In the genomic region with DNA sequence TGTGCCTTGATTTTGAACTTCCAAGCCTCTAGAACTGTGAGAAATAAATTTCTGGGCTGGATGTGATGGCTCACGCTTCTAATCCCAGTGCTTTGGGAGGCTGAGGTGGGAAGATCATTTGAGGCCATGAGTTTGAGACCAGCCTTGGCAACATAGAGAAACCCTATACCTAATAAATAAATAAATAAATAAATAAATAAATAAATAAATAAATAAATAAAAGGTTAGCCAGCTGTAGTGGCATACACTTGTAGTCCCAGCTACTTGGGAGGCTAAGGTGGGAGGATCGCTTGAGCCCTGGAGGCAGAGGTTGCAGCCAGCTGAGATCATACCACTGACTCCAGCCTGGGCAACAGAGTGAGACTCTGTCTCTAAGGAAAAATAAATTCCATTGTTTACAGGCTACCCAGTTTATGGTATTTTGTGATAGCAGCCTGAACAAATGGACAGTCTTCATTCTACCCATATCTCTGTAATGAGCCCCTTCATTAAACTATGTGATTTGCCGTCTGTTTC, we compare ENCODE assay signal across 24 cellular contexts.
DNase-seq lines count a peak whose midpoint lies in the region; ATAC-seq and TF ChIP-seq lines count a peak whose summit lies in the region.
"Had no signal": no experiment of that assay in that cellular context is flagged by ENCODE, and none has a peak within 500 bp of the region (broad histone marks: within the 10 kb centered on the region; RNA-seq: fewer than 3 reads in every experiment).

No MANE protein-coding gene starts in this region.

- H3K4me1 ChIP-seq in HUES64 (ENCODE audit: insufficient read depth, low read length) (peaks cover 26% of the 10 kb centered on the region), mammary epithelial cell (ENCODE audit: insufficient read depth, low read length) (peaks cover 54% of the 10 kb centered on the region), iPS-20b (ENCODE audit: insufficient read depth, low read length) (peaks cover 21% of the 10 kb centered on the region)

- dilution Hi-C loops in mammary epithelial cell (cut with HindIII; ENCODE audit: low sequenced_read_pairs): no loop called here

- CTCF ChIA-PET in mammary epithelial cell (lab: Charles Lee; ENCODE audit: low non-redundant PET): no interaction called here

- H3K4me2 ChIP-seq in mammary epithelial cell (ENCODE audit: insufficient read depth, low read depth, low read length): no peak overlapping the region

- H3K9ac ChIP-seq in HUES64 (ENCODE audit: low read depth, low read length) (peak overlapping the region; percentile 44; the same call in 1 of the 2 replicates), mammary epithelial cell (ENCODE audit: insufficient read depth, low read length) (peak overlapping the region; percentile 3), iPS-20b (ENCODE audit: low read depth, low read length) (peak overlapping the region; percentile 13; the same call in 1 of the 2 replicates)
- H3K9ac ChIP-seq: SK-N-SH had no signal

- peaks cover 4% of the 10 kb centered on the region for H3K36me3 Mint-ChIP-seq in type B pancreatic cell
- H3K36me3 Mint-ChIP-seq: activated naive CD8-positive, alpha-beta T cell; naive thymus-derived CD8-positive, alpha-beta T cell had no signal

- no peak overlapping the region for H2AFZ ChIP-seq in mammary epithelial cell (ENCODE audit: low read depth, low read length)

- H3K4me1 Mint-ChIP-seq in type B pancreatic cell (ENCODE audit: unreplicated experiment): peaks cover 16% of the 10 kb centered on the region

- H3K27me3 ChIP-seq in HUES64 (ENCODE audit: insufficient read depth, low read length) (no peaks in the 10 kb centered on the region), mammary epithelial cell (ENCODE audit: insufficient read depth, low read length) (no peaks in the 10 kb centered on the region), iPS-20b (ENCODE audit: insufficient read depth, low read length) (no peaks in the 10 kb centered on the region)

- WGBS in HUES64: 93% methylated on average over 3 of the region's 3 CpGs
- 100% methylated on average over 2 of the region's 3 CpGs for WGBS in mammary epithelial cell (ENCODE audit: low coverage, missing lambda C conversion rate)

- H3K36me3 ChIP-seq in HUES64 (ENCODE audit: insufficient read depth, low read length) (no peaks in the 10 kb centered on the region), mammary epithelial cell (ENCODE audit: insufficient read depth, low read length) (no peaks in the 10 kb centered on the region), iPS-20b (ENCODE audit: insufficient read depth, low read depth, low read length) (no peaks in the 10 kb centered on the region)

- H3K4me3 ChIP-seq in HUES64 (ENCODE audit: low read length) (no peak overlapping the region), mammary epithelial cell (replicated peaks in 1 of 3; ENCODE audit: insufficient read depth in 1 of 3, low read depth in 2 of 3, low read length in 3 of 3) (no peak overlapping the region), iPS-20b (ENCODE audit: low read length) (no peak overlapping the region)

- H4K20me1 ChIP-seq in mammary epithelial cell (ENCODE audit: insufficient read depth, low read length): no peaks in the 10 kb centered on the region

- ATAC-seq in HG02571 (IDR thresholded peaks at IDR 0.05; ENCODE audit: unreplicated experiment) (no peak), GM18519 (IDR thresholded peaks at IDR 0.05; ENCODE audit: low FRiP score, unreplicated experiment) (no peak), GM18867 (IDR thresholded peaks at IDR 0.05; ENCODE audit: unreplicated experiment) (no peak)
- ATAC-seq: left ventricle myocardium superior; naive thymus-derived CD8-positive, alpha-beta T cell had no signal

- TF ChIP-seq CTCF in mammary epithelial cell (conservative IDR thresholded peaks at IDR 0.05 in 1 of 2, IDR thresholded peaks at IDR 0.05 in 1 of 2; ENCODE audit: extremely low read depth in 1 of 2, insufficient read depth in 1 of 2, low read depth in 1 of 2, low read length in 2 of 2) (no peak), type B pancreatic cell (conservative IDR thresholded peaks at IDR 0.05) (no peak)

- DNase-seq in mammary epithelial cell (no peak), type B pancreatic cell (ENCODE audit: extremely low spot score, unreplicated experiment) (no peak), amniotic stem cell (lab: John Stamatoyannopoulos, UW) (no peak)
- DNase-seq: activated T-cell treated with anti-CD3 and anti-CD28 coated beads for 4 hours; aorta; Caco-2; central memory CD4-positive, alpha-beta T cell; DMS79 treated with DMSO at 0.1 percent for 48 hours; islet precursor cell; left ventricle myocardium superior; naive thymus-derived CD8-positive, alpha-beta T cell; NCI-H1105; NCI-H1930; NCI-H526 treated with DMSO at 0.1 percent for 48 hours; SK-N-SH; small intestine had no signal

- H3K79me2 ChIP-seq in mammary epithelial cell (ENCODE audit: insufficient read depth, low read length): no peaks in the 10 kb centered on the region

- H3K9me3 Mint-ChIP-seq in type B pancreatic cell: peaks cover 9% of the 10 kb centered on the region
- H3K9me3 Mint-ChIP-seq: naive thymus-derived CD8-positive, alpha-beta T cell; T-helper 1 cell treated with Interleukin-12 subunit alpha and Interleukin-12 subunit beta and Interleukin-4 antibody, amounts not matched to agents 30 μg/mL and 1 μg/mL, for 36 hours had no signal

- H3K27ac ChIP-seq in HUES64 (ENCODE audit: low read depth, low read length): peak overlapping the region; percentile 90
- peak overlapping the region; percentile 57 for H3K27ac ChIP-seq in mammary epithelial cell (ENCODE audit: insufficient read depth, low read depth, low read length)
- no peak overlapping the region for H3K27ac ChIP-seq in iPS-20b (ENCODE audit: low read length)
- H3K27ac ChIP-seq: C4-2B had no signal

- BruUV-seq in mammary epithelial cell (replicated peaks; lab: Mats Ljungman, UMichigan): no TSS peak

- H3K4me3 Mint-ChIP-seq in type B pancreatic cell: peak overlapping the region; percentile 37
- H3K4me3 Mint-ChIP-seq: activated naive CD8-positive, alpha-beta T cell; naive thymus-derived CD8-positive, alpha-beta T cell; T-helper 1 cell treated with Interleukin-12 subunit alpha and Interleukin-12 subunit beta and Interleukin-4 antibody, amounts not matched to agents 30 μg/mL and 1 μg/mL, for 36 hours had no signal

- in situ Hi-C loops in mammary epithelial cell (cut with MboI; ENCODE audit: low sequenced_read_pairs in 2 of 2): no loop called here

- H3K27ac Mint-ChIP-seq in type B pancreatic cell: peak overlapping the region; percentile 91
- H3K27ac Mint-ChIP-seq: activated naive CD8-positive, alpha-beta T cell; naive thymus-derived CD8-positive, alpha-beta T cell; T-helper 1 cell treated with Interleukin-12 subunit alpha and Interleukin-12 subunit beta and Interleukin-4 antibody, amounts not matched to agents 30 μg/mL and 1 μg/mL, for 36 hours had no signal

- no peaks in the 10 kb centered on the region for H3K27me3 Mint-ChIP-seq in type B pancreatic cell

- intact Hi-C loops in mammary epithelial cell (cut with micrococcal nuclease): no loop called here

- H3K9me3 ChIP-seq in HUES64 (ENCODE audit: insufficient read depth, low read depth, low read length): no peaks in the 10 kb centered on the region
- no peaks in the 10 kb centered on the region for H3K9me3 ChIP-seq in mammary epithelial cell (replicated peaks; ENCODE audit: insufficient read depth, low read length)
- no peaks in the 10 kb centered on the region; the same call in 1 of the 2 replicates for H3K9me3 ChIP-seq in iPS-20b (ENCODE audit: insufficient read depth, low read depth, low read length)
- H3K9me3 ChIP-seq: Caco-2, SK-N-SH had no signal
